Comparison of ENCODE assay signal across 1 cellular context in genomic region chr12:26832817-26833691, GRCh38.
A peak's percentile ranks its signal among the peaks of the same experiment; 100 is the strongest.
TF ChIP-seq lines count a peak whose summit lies in the region.

Gene ITPR2, minus strand, starts transcription at chr12:26833194. Its CDS starts 413 bp downstream, at chr12:26832781.

TF ChIP-seq in K562, 482 proteins besides CTCF, POLR2A, EP300 and RAD21 (continued from another document and continues in another):
- TF ChIP-seq L3MBTL2 (IDR thresholded peaks at IDR 0.05), result peak; percentile 68
- TF ChIP-seq SREBF2 (CRISPR knock-in tag; IDR thresholded peaks at IDR 0.05), result no peak
- no peak for TF ChIP-seq SPI1 (IDR thresholded peaks at IDR 0.05; ENCODE audit: borderline replicate concordance, low read depth, low read length)
- TF ChIP-seq TBL1XR1 (IDR thresholded peaks at IDR 0.05; ENCODE audit: low read length in 2 of 2), result no peak
- no peak for TF ChIP-seq ELF4 (CRISPR knock-in tag; IDR thresholded peaks at IDR 0.05)
- TF ChIP-seq PCBP1 (IDR thresholded peaks at IDR 0.05; ENCODE audit: low read depth, low read length, poor library complexity, severe bottlenecking), result peak; percentile 26
- TF ChIP-seq, protein P1, sequence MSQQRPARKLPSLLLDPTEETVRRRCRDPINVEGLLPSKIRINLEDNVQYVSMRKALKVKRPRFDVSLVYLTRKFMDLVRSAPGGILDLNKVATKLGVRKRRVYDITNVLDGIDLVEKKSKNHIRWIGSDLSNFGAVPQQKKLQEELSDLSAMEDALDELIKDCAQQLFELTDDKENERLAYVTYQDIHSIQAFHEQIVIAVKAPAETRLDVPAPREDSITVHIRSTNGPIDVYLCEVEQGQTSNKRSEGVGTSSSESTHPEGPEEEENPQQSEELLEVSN (IDR thresholded peaks at IDR 0.05; ENCODE audit: borderline replicate concordance in 1 of 2, extremely low read depth in 1 of 2, insufficient read depth in 1 of 2, insufficient read length in 1 of 2, low read depth in 1 of 2, low read length in 1 of 2, poor library complexity in 1 of 2, severe bottlenecking in 1 of 2), result peak in 1 of 2 experiments; percentile 95
- 0 out of 2 replicates have a peak, but pooled peaks have one; percentile 17 for TF ChIP-seq CXXC5 (CRISPR knock-in tag; IDR thresholded peaks at IDR 0.05)
- no peak for TF ChIP-seq CCAR2 (IDR thresholded peaks at IDR 0.05; ENCODE audit: low read depth, low read length)
- TF ChIP-seq RNF2 (IDR thresholded peaks at IDR 0.05), result peak; percentile 27; the same call in 1 of the 2 replicates
- TF ChIP-seq, protein P2, sequence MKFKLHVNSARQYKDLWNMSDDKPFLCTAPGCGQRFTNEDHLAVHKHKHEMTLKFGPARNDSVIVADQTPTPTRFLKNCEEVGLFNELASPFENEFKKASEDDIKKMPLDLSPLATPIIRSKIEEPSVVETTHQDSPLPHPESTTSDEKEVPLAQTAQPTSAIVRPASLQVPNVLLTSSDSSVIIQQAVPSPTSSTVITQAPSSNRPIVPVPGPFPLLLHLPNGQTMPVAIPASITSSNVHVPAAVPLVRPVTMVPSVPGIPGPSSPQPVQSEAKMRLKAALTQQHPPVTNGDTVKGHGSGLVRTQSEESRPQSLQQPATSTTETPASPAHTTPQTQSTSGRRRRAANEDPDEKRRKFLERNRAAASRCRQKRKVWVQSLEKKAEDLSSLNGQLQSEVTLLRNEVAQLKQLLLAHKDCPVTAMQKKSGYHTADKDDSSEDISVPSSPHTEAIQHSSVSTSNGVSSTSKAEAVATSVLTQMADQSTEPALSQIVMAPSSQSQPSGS (CRISPR knock-in tag; IDR thresholded peaks at IDR 0.05), result no peak
- TF ChIP-seq, protein P3, sequence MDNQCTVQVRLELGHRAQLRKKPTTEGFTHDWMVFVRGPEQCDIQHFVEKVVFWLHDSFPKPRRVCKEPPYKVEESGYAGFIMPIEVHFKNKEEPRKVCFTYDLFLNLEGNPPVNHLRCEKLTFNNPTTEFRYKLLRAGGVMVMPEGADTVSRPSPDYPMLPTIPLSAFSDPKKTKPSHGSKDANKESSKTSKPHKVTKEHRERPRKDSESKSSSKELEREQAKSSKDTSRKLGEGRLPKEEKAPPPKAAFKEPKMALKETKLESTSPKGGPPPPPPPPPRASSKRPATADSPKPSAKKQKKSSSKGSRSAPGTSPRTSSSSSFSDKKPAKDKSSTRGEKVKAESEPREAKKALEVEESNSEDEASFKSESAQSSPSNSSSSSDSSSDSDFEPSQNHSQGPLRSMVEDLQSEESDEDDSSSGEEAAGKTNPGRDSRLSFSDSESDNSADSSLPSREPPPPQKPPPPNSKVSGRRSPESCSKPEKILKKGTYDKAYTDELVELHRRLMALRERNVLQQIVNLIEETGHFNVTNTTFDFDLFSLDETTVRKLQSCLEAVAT (IDR thresholded peaks at IDR 0.05), result no peak
- TF ChIP-seq, protein P4, sequence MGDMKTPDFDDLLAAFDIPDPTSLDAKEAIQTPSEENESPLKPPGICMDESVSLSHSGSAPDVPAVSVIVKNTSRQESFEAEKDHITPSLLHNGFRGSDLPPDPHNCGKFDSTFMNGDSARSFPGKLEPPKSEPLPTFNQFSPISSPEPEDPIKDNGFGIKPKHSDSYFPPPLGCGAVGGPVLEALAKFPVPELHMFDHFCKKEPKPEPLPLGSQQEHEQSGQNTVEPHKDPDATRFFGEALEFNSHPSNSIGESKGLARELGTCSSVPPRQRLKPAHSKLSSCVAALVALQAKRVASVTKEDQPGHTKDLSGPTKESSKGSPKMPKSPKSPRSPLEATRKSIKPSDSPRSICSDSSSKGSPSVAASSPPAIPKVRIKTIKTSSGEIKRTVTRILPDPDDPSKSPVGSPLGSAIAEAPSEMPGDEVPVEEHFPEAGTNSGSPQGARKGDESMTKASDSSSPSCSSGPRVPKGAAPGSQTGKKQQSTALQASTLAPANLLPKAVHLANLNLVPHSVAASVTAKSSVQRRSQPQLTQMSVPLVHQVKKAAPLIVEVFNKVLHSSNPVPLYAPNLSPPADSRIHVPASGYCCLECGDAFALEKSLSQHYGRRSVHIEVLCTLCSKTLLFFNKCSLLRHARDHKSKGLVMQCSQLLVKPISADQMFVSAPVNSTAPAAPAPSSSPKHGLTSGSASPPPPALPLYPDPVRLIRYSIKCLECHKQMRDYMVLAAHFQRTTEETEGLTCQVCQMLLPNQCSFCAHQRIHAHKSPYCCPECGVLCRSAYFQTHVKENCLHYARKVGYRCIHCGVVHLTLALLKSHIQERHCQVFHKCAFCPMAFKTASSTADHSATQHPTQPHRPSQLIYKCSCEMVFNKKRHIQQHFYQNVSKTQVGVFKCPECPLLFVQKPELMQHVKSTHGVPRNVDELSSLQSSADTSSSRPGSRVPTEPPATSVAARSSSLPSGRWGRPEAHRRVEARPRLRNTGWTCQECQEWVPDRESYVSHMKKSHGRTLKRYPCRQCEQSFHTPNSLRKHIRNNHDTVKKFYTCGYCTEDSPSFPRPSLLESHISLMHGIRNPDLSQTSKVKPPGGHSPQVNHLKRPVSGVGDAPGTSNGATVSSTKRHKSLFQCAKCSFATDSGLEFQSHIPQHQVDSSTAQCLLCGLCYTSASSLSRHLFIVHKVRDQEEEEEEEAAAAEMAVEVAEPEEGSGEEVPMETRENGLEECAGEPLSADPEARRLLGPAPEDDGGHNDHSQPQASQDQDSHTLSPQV (IDR thresholded peaks at IDR 0.05), result no peak
- peak; percentile 63; the same call in 1 of the 2 replicates for TF ChIP-seq NR3C1 (CRISPR knock-in tag; IDR thresholded peaks at IDR 0.05)
- peak in 1 of 2 experiments; percentile 43; a peak in 1 of 4 replicates for TF ChIP-seq HDAC1 (IDR thresholded peaks at IDR 0.05)
- 0 out of 2 replicates have a peak, but pooled peaks have one; percentile 13 for TF ChIP-seq ZSCAN32 (CRISPR knock-in tag; IDR thresholded peaks at IDR 0.05)
- no peak for TF ChIP-seq SIN3A (IDR thresholded peaks at IDR 0.05; ENCODE audit: borderline replicate concordance in 2 of 2, control insufficient read depth in 1 of 2, low read depth in 2 of 2, low read length in 2 of 2)
- no peak for TF ChIP-seq HIVEP1 (CRISPR knock-in tag; IDR thresholded peaks at IDR 0.05)
- TF ChIP-seq, protein P5, sequence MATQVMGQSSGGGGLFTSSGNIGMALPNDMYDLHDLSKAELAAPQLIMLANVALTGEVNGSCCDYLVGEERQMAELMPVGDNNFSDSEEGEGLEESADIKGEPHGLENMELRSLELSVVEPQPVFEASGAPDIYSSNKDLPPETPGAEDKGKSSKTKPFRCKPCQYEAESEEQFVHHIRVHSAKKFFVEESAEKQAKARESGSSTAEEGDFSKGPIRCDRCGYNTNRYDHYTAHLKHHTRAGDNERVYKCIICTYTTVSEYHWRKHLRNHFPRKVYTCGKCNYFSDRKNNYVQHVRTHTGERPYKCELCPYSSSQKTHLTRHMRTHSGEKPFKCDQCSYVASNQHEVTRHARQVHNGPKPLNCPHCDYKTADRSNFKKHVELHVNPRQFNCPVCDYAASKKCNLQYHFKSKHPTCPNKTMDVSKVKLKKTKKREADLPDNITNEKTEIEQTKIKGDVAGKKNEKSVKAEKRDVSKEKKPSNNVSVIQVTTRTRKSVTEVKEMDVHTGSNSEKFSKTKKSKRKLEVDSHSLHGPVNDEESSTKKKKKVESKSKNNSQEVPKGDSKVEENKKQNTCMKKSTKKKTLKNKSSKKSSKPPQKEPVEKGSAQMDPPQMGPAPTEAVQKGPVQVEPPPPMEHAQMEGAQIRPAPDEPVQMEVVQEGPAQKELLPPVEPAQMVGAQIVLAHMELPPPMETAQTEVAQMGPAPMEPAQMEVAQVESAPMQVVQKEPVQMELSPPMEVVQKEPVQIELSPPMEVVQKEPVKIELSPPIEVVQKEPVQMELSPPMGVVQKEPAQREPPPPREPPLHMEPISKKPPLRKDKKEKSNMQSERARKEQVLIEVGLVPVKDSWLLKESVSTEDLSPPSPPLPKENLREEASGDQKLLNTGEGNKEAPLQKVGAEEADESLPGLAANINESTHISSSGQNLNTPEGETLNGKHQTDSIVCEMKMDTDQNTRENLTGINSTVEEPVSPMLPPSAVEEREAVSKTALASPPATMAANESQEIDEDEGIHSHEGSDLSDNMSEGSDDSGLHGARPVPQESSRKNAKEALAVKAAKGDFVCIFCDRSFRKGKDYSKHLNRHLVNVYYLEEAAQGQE (CRISPR knock-in tag; IDR thresholded peaks at IDR 0.05; ENCODE audit: low read depth), result peak; percentile 60; the same call in 1 of the 2 replicates
- TF ChIP-seq ZNF253 (CRISPR knock-in tag; conservative IDR thresholded peaks at IDR 0.05), result no peak
- 0 out of 2 replicates have a peak, but pooled peaks have one; percentile 79 for TF ChIP-seq ZNF282 (CRISPR knock-in tag; IDR thresholded peaks at IDR 0.05)
- peak; percentile 48 for TF ChIP-seq U2AF1 (optimal IDR thresholded peaks at IDR 0.05; ENCODE audit: low read depth, low read length)
- TF ChIP-seq EHMT2 (IDR thresholded peaks at IDR 0.05), result no peak
- no peak for TF ChIP-seq ZNF780A (CRISPR knock-in tag; IDR thresholded peaks at IDR 0.05)
- TF ChIP-seq HMGN3 (IDR thresholded peaks at IDR 0.05; ENCODE audit: borderline replicate concordance, extremely low read depth, insufficient read length, low read depth, low read length), result peak; percentile 35
- no peak for TF ChIP-seq NELFE (IDR thresholded peaks at IDR 0.05; ENCODE audit: insufficient read depth, insufficient read length)
- peak; percentile 85 for TF ChIP-seq ZBTB1 (CRISPR knock-in tag; IDR thresholded peaks at IDR 0.05; ENCODE audit: borderline replicate concordance, low read depth)
- no peak for TF ChIP-seq NFXL1 (CRISPR knock-in tag; IDR thresholded peaks at IDR 0.05)
- 0 out of 2 replicates have a peak, but pooled peaks have one; percentile 13 for TF ChIP-seq RBFOX2 (IDR thresholded peaks at IDR 0.05; ENCODE audit: low read depth, low read length)
- TF ChIP-seq HOXB6 (CRISPR knock-in tag; IDR thresholded peaks at IDR 0.05; ENCODE audit: borderline replicate concordance), result no peak
- 0 out of 2 replicates have a peak, but pooled peaks have one; percentile 32 for TF ChIP-seq CTBP1 (IDR thresholded peaks at IDR 0.05; ENCODE audit: borderline replicate concordance)
- peak; percentile 44 for TF ChIP-seq FIP1L1 (IDR thresholded peaks at IDR 0.05; ENCODE audit: low read depth, low read length, poor library complexity, severe bottlenecking)
- TF ChIP-seq, protein P6, sequence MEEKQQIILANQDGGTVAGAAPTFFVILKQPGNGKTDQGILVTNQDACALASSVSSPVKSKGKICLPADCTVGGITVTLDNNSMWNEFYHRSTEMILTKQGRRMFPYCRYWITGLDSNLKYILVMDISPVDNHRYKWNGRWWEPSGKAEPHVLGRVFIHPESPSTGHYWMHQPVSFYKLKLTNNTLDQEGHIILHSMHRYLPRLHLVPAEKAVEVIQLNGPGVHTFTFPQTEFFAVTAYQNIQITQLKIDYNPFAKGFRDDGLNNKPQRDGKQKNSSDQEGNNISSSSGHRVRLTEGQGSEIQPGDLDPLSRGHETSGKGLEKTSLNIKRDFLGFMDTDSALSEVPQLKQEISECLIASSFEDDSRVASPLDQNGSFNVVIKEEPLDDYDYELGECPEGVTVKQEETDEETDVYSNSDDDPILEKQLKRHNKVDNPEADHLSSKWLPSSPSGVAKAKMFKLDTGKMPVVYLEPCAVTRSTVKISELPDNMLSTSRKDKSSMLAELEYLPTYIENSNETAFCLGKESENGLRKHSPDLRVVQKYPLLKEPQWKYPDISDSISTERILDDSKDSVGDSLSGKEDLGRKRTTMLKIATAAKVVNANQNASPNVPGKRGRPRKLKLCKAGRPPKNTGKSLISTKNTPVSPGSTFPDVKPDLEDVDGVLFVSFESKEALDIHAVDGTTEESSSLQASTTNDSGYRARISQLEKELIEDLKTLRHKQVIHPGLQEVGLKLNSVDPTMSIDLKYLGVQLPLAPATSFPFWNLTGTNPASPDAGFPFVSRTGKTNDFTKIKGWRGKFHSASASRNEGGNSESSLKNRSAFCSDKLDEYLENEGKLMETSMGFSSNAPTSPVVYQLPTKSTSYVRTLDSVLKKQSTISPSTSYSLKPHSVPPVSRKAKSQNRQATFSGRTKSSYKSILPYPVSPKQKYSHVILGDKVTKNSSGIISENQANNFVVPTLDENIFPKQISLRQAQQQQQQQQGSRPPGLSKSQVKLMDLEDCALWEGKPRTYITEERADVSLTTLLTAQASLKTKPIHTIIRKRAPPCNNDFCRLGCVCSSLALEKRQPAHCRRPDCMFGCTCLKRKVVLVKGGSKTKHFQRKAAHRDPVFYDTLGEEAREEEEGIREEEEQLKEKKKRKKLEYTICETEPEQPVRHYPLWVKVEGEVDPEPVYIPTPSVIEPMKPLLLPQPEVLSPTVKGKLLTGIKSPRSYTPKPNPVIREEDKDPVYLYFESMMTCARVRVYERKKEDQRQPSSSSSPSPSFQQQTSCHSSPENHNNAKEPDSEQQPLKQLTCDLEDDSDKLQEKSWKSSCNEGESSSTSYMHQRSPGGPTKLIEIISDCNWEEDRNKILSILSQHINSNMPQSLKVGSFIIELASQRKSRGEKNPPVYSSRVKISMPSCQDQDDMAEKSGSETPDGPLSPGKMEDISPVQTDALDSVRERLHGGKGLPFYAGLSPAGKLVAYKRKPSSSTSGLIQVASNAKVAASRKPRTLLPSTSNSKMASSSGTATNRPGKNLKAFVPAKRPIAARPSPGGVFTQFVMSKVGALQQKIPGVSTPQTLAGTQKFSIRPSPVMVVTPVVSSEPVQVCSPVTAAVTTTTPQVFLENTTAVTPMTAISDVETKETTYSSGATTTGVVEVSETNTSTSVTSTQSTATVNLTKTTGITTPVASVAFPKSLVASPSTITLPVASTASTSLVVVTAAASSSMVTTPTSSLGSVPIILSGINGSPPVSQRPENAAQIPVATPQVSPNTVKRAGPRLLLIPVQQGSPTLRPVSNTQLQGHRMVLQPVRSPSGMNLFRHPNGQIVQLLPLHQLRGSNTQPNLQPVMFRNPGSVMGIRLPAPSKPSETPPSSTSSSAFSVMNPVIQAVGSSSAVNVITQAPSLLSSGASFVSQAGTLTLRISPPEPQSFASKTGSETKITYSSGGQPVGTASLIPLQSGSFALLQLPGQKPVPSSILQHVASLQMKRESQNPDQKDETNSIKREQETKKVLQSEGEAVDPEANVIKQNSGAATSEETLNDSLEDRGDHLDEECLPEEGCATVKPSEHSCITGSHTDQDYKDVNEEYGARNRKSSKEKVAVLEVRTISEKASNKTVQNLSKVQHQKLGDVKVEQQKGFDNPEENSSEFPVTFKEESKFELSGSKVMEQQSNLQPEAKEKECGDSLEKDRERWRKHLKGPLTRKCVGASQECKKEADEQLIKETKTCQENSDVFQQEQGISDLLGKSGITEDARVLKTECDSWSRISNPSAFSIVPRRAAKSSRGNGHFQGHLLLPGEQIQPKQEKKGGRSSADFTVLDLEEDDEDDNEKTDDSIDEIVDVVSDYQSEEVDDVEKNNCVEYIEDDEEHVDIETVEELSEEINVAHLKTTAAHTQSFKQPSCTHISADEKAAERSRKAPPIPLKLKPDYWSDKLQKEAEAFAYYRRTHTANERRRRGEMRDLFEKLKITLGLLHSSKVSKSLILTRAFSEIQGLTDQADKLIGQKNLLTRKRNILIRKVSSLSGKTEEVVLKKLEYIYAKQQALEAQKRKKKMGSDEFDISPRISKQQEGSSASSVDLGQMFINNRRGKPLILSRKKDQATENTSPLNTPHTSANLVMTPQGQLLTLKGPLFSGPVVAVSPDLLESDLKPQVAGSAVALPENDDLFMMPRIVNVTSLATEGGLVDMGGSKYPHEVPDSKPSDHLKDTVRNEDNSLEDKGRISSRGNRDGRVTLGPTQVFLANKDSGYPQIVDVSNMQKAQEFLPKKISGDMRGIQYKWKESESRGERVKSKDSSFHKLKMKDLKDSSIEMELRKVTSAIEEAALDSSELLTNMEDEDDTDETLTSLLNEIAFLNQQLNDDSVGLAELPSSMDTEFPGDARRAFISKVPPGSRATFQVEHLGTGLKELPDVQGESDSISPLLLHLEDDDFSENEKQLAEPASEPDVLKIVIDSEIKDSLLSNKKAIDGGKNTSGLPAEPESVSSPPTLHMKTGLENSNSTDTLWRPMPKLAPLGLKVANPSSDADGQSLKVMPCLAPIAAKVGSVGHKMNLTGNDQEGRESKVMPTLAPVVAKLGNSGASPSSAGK (IDR thresholded peaks at IDR 0.05), result peak; percentile 73
- no peak for TF ChIP-seq PHTF2 (CRISPR knock-in tag; IDR thresholded peaks at IDR 0.05)
- TF ChIP-seq, protein P7, sequence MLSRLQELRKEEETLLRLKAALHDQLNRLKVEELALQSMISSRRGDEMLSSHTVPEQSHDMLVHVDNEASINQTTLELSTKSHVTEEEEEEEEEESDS (CRISPR knock-in tag; IDR thresholded peaks at IDR 0.05), result no peak
- no peak for TF ChIP-seq CEBPG (CRISPR knock-in tag; IDR thresholded peaks at IDR 0.05)
- TF ChIP-seq CEBPG (tag; conservative IDR thresholded peaks at IDR 0.05 in 1 of 2, IDR thresholded peaks at IDR 0.05 in 1 of 2), result no peak
